In genomic region chr3:130901463-130902204, GRCh38 we compare ENCODE assay signal across 1 cellular context.
TF ChIP-seq lines count a peak whose summit lies in the region.

No MANE protein-coding gene starts in this region.

TF ChIP-seq in A549, 52 proteins besides CTCF, POLR2A, EP300 and RAD21 (continued from another document):
- TF ChIP-seq GATA3 (IDR thresholded peaks at IDR 0.05; ENCODE audit: borderline replicate concordance) (no peak), HMGXB4 (CRISPR knock-in tag; IDR thresholded peaks at IDR 0.05; ENCODE audit: borderline replicate concordance) (no peak), HOXA7 (CRISPR knock-in tag; IDR thresholded peaks at IDR 0.05) (no peak)
